In the genomic region with DNA sequence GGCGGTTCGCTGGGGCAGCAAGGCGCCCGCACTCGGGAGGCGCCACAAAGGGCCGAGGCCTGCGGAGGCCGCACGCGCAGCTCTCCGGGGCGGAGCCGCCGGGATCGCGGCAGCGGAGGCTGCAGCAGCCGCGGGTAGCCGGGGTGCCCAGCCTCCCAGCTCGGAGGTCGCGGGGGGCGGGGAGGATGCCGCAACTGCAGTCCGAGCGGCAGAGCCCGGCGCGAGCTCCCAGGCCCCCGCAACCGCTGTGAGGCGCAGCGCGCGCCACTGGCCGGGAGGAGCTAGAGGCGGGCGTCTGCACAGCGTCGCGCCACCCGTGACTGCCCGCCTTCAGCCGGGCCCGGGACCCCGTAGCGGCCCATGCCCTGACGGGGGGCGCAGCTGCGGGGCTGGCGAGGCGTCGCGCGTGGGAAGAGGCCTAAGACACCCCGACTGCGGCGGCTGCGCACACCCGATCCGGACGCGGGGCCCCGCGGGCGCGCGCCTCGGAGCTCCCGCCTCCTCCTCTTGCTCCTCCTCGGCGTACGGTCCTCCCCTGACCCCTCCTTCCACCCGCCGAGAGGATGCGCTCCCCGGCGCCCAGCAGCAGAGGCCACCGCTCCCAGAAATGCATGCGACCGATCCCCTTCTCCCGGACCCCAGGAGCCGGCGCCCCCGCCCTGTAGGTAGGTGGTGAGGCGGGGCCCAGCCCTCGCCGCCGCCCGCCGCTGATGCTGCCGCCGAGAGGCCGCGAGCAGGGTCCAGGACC, we compare ENCODE assay signal across 9 cellular contexts. TPM values are rescaled to one million over a fixed set of nuclear protein-coding genes. Genes with fewer than 3 reads are reported as not detected.
DNase-seq lines count a peak whose midpoint lies in the region; ATAC-seq, FAIRE-seq and TF ChIP-seq lines count a peak whose summit lies in the region.
"Had no signal": no experiment of that assay in that cellular context is flagged by ENCODE, and none has a peak within 500 bp of the region (broad histone marks: within the 10 kb centered on the region; RNA-seq: fewer than 3 reads in every experiment).

A gene with protein sequence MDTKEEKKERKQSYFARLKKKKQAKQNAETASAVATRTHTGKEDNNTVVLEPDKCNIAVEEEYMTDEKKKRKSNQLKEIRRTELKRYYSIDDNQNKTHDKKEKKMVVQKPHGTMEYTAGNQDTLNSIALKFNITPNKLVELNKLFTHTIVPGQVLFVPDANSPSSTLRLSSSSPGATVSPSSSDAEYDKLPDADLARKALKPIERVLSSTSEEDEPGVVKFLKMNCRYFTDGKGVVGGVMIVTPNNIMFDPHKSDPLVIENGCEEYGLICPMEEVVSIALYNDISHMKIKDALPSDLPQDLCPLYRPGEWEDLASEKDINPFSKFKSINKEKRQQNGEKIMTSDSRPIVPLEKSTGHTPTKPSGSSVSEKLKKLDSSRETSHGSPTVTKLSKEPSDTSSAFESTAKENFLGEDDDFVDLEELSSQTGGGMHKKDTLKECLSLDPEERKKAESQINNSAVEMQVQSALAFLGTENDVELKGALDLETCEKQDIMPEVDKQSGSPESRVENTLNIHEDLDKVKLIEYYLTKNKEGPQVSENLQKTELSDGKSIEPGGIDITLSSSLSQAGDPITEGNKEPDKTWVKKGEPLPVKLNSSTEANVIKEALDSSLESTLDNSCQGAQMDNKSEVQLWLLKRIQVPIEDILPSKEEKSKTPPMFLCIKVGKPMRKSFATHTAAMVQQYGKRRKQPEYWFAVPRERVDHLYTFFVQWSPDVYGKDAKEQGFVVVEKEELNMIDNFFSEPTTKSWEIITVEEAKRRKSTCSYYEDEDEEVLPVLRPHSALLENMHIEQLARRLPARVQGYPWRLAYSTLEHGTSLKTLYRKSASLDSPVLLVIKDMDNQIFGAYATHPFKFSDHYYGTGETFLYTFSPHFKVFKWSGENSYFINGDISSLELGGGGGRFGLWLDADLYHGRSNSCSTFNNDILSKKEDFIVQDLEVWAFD (plus strand): TSS at position 558 of the 748 bp plus-strand sequence. CDS start 24,395 bp downstream, outside the sequence.

- FAIRE-seq in bronchial epithelial cell (lab: Jason Lieb, UNC): no peak
- FAIRE-seq: G401.6 had no signal

- DNase-seq in NCI-H2081 (lab: John Stamatoyannopoulos, UW) (peak; percentile 59 to 79), NCI-H2081 treated with DMSO at 0.1 percent for 48 hours (lab: John Stamatoyannopoulos, UW) (no peak), NCI-H1694 treated with DMSO at 0.1 percent for 48 hours (lab: John Stamatoyannopoulos, UW) (peak; percentile 56), bronchial epithelial cell (ENCODE audit: low read depth) (peak; percentile 45), immature natural killer cell (peak; percentile 79 to 83 (median 83)), spleen (peak; percentile 97)

- H3K27me3 Mint-ChIP-seq in immature natural killer cell (ENCODE audit: low read depth in 3 of 3): peaks cover 0 to 10% (median 4%) of the 10 kb centered on the region in 3 donors

- peak within 1 kb of the TSS; percentile 94 for H3K27ac ChIP-seq in VCaP
- peak within 1 kb of the TSS; percentile 91 to 98 (median 96) for H3K27ac ChIP-seq in spleen

- H3K4me3 Mint-ChIP-seq in immature natural killer cell: peak within 1 kb of the TSS; percentile 92 to 98 (median 93)

- peaks cover 20 to 72% (median 62%) of the 10 kb centered on the region in 6 donors for H3K4me1 ChIP-seq in spleen

- peak; percentile 80 for ATAC-seq in HG02852 (IDR thresholded peaks at IDR 0.05; ENCODE audit: unreplicated experiment)

- H3K9me3 ChIP-seq in spleen: no peaks in the 10 kb centered on the region

- intact Hi-C loops in spleen (cut with DNase I; ENCODE audit: low total_unique reads): no loop called here

- peak within 1 kb of the TSS; percentile 63 for H3K4me3 ChIP-seq in bronchial epithelial cell (ENCODE audit: low read depth, low read length)
- peak within 1 kb of the TSS; percentile 77 to 95 (median 89) for H3K4me3 ChIP-seq in spleen

- H3K36me3 ChIP-seq in bronchial epithelial cell (ENCODE audit: control insufficient read depth, insufficient read depth, low read length) (peaks cover 4% of the 10 kb centered on the region), spleen (peaks cover 0 to 5% (median 0%) of the 10 kb centered on the region in 6 donors)

- H3K9me3 Mint-ChIP-seq in immature natural killer cell: no peaks in the 10 kb centered on the region

- H3K36me3 Mint-ChIP-seq in immature natural killer cell: peaks cover 0 to 5% (median 0%) of the 10 kb centered on the region in 3 donors

- WGBS in spleen, 5 donors: 0 to 1% (median 0%) methylated on average over 6 to 97 of the region's 97 CpGs

- peak; percentile 35 to 81 (median 44) for TF ChIP-seq POLR2A in spleen (IDR thresholded peaks at IDR 0.05)

- no peak for TF ChIP-seq CTCF in VCaP (conservative IDR thresholded peaks at IDR 0.05)
- no peak for TF ChIP-seq CTCF in bronchial epithelial cell (IDR thresholded peaks at IDR 0.05; ENCODE audit: insufficient read depth, low read length, severe bottlenecking)
- TF ChIP-seq CTCF in spleen (IDR thresholded peaks at IDR 0.05 in 8 of 11, conservative IDR thresholded peaks at IDR 0.05 in 3 of 11): peak in 2 of 11 experiments; percentile 9 to 42

- peaks cover 57 to 63% of the 10 kb centered on the region in 2 donors for H3K4me1 Mint-ChIP-seq in immature natural killer cell

- peak within 1 kb of the TSS; percentile 94 to 99 (median 98) for H3K27ac Mint-ChIP-seq in immature natural killer cell

- H3K27me3 ChIP-seq in bronchial epithelial cell (ENCODE audit: control insufficient read depth, insufficient read depth, low read length): no peaks in the 10 kb centered on the region
- no peaks in the 10 kb centered on the region for H3K27me3 ChIP-seq in spleen (replicated peaks in 1 of 7)

RNA-seq across cellular contexts. Expression of the gene that starts here (rescaled TPM):
- total RNA-seq in bronchial epithelial cell (39.0 and 85.9 TPM in 2 replicates), spleen (10 to 100 TPM; 27.9 to 84.3 (median 50.7) TPM)
- polyA plus RNA-seq in immature natural killer cell (10 to 100 TPM; 10.2 to 48.1 (median 16.1) TPM), spleen (10 to 100 TPM; 11.8 to 18.2 (median 12.9) TPM)
